22 cellular contexts compared by ENCODE assay signal in genomic region chr4:41787931-41788330, GRCh38. TPM values are rescaled to one million over a fixed set of nuclear protein-coding genes. Genes with fewer than 3 reads are reported as not detected.
DNase-seq lines count a peak whose midpoint lies in the region; ATAC-seq lines count a peak whose summit lies in the region.
"Had no signal": no experiment of that assay in that cellular context is flagged by ENCODE, and none has a peak within 500 bp of the region (broad histone marks: within the 10 kb centered on the region; RNA-seq: fewer than 3 reads in every experiment).

No MANE protein-coding gene starts in this region.

- no peak overlapping the region for H3K4me3 Mint-ChIP-seq in stimulated activated memory B cell treated with anti-CD40 and anti-IgM and Interleukin-4, amounts not matched to agents 10 μg/mL and 1 μg/mL and 100 μg/mL, for 72 hours
- H3K4me3 Mint-ChIP-seq: CD4-positive, alpha-beta memory T cell; HFFc6 had no signal

- H3K4me1 Mint-ChIP-seq in stimulated activated memory B cell treated with anti-CD40 and anti-IgM and Interleukin-4, amounts not matched to agents 10 μg/mL and 1 μg/mL and 100 μg/mL, for 72 hours, result peaks cover 6% of the 10 kb centered on the region
- H3K4me1 Mint-ChIP-seq: CD4-positive, alpha-beta memory T cell had no signal

- no peak overlapping the region for H3K14ac ChIP-seq in mesenchymal stem cell (ENCODE audit: low read length in 2 of 2)

- no peak overlapping the region for H2BK5ac ChIP-seq in mesenchymal stem cell (ENCODE audit: low read depth, low read length, poor library complexity, severe bottlenecking)

- no peak overlapping the region for H4K8ac ChIP-seq in mesenchymal stem cell (ENCODE audit: low read length)

- no peak overlapping the region for H3K9ac ChIP-seq in mesenchymal stem cell (ENCODE audit: low read length)

- H2BK120ac ChIP-seq in mesenchymal stem cell (ENCODE audit: low read depth, low read length), result no peak overlapping the region

- H3K36me3 ChIP-seq in mesenchymal stem cell (ENCODE audit: control insufficient read depth in 1 of 2, insufficient read depth in 2 of 2, low read depth in 1 of 2, low read length in 2 of 2), result no peaks in the 10 kb centered on the region

- H3K36me3 Mint-ChIP-seq in stimulated activated memory B cell treated with anti-CD40 and anti-IgM and Interleukin-4, amounts not matched to agents 10 μg/mL and 1 μg/mL and 100 μg/mL, for 72 hours, result no peaks in the 10 kb centered on the region
- H3K36me3 Mint-ChIP-seq: CD4-positive, alpha-beta memory T cell had no signal

- no peak overlapping the region for H3K4me3 ChIP-seq in mesenchymal stem cell (ENCODE audit: insufficient read depth in 1 of 2, low read depth in 1 of 2, low read length in 2 of 2)
- H3K4me3 ChIP-seq: A549, K562 had no signal

- no peak overlapping the region for H2AK5ac ChIP-seq in mesenchymal stem cell (ENCODE audit: low read length, severe bottlenecking)

- H3K4me1 ChIP-seq in mesenchymal stem cell (ENCODE audit: control insufficient read depth, insufficient read depth, low read depth, low read length), result no peaks in the 10 kb centered on the region
- H3K4me1 ChIP-seq: A549 had no signal

- no peak overlapping the region for H3K4ac ChIP-seq in mesenchymal stem cell (ENCODE audit: low read depth in 1 of 2, low read length in 2 of 2)

- no peak overlapping the region for H2AFZ ChIP-seq in mesenchymal stem cell (ENCODE audit: low read depth, low read length)

- no peak overlapping the region for H3K23ac ChIP-seq in mesenchymal stem cell (ENCODE audit: low read length in 2 of 2)

- H3K9me3 Mint-ChIP-seq in stimulated activated memory B cell treated with anti-CD40 and anti-IgM and Interleukin-4, amounts not matched to agents 10 μg/mL and 1 μg/mL and 100 μg/mL, for 72 hours, result no peaks in the 10 kb centered on the region
- H3K9me3 Mint-ChIP-seq: HFFc6 had no signal

- peak overlapping the region in 1 of 2 experiments; percentile 21 for H3K18ac ChIP-seq in mesenchymal stem cell (ENCODE audit: low read depth in 1 of 2, low read length in 2 of 2)

- no peaks in the 10 kb centered on the region for H3K79me1 ChIP-seq in mesenchymal stem cell (replicated peaks; ENCODE audit: low read length, poor library complexity, severe bottlenecking)

- WGBS in mesenchymal stem cell, result 89% methylated on average over 5 of the region's 8 CpGs

- no peak overlapping the region for H3K4me2 ChIP-seq in mesenchymal stem cell (ENCODE audit: low read length, poor library complexity, severe bottlenecking)
- H3K4me2 ChIP-seq: A549 had no signal

- DNase-seq in HT1080 (ENCODE audit: low read depth) (peak; percentile 82), ecto neural progenitor cell (ENCODE audit: low spot score) (peak; percentile 58), mesenchymal stem cell (no peak), cerebellar cortex (ENCODE audit: low spot score) (no peak), dedifferentiated amniotic fluid mesenchymal stem cell (ENCODE audit: extremely low spot score) (no peak)
- DNase-seq: AML-193; CD4-positive, alpha-beta memory T cell; DMS153; DND-41; EL; GOT3; H7; HFFc6; IMR-90 had no signal

- no peak overlapping the region for H3K27ac Mint-ChIP-seq in stimulated activated memory B cell treated with anti-CD40 and anti-IgM and Interleukin-4, amounts not matched to agents 10 μg/mL and 1 μg/mL and 100 μg/mL, for 72 hours
- H3K27ac Mint-ChIP-seq: CD4-positive, alpha-beta memory T cell; HFFc6 had no signal

- H3K27me3 Mint-ChIP-seq in stimulated activated memory B cell treated with anti-CD40 and anti-IgM and Interleukin-4, amounts not matched to agents 10 μg/mL and 1 μg/mL and 100 μg/mL, for 72 hours, result no peaks in the 10 kb centered on the region

- no peak overlapping the region for H2BK12ac ChIP-seq in mesenchymal stem cell (ENCODE audit: low read length in 2 of 2)

- no peak overlapping the region for H3K27ac ChIP-seq in mesenchymal stem cell (ENCODE audit: low read length, poor library complexity, severe bottlenecking)
- H3K27ac ChIP-seq: A549, C4-2B, HL-60 had no signal

- H2BK15ac ChIP-seq in mesenchymal stem cell (ENCODE audit: low read depth, poor library complexity, severe bottlenecking), result no peak overlapping the region

- peak; percentile 31 for ATAC-seq in stimulated activated memory B cell treated with anti-CD40 and anti-IgM and Interleukin-4, amounts not matched to agents 10 μg/mL and 1 μg/mL and 100 μg/mL, for 72 hours
- no peak for ATAC-seq in GM19351 (IDR thresholded peaks at IDR 0.05; ENCODE audit: unreplicated experiment)
- ATAC-seq: A549, HCT116, K562 had no signal

- H3K27me3 ChIP-seq in mesenchymal stem cell (ENCODE audit: control insufficient read depth in 1 of 2, insufficient read depth in 1 of 2, low read length in 2 of 2), result peaks cover 10 to 27% of the 10 kb centered on the region in 2 experiments

- peak overlapping the region; percentile 15 for H4K91ac ChIP-seq in mesenchymal stem cell (ENCODE audit: low read length)

- H3K9me3 ChIP-seq in mesenchymal stem cell (ENCODE audit: control insufficient read depth, low read length), result no peaks in the 10 kb centered on the region
- H3K9me3 ChIP-seq: A549 had no signal

RNA-seq across cellular contexts. Expression of gene PHOX2B, which starts 39.4 kb away (rescaled TPM):
- not detected in 2 replicates for total RNA-seq in HT1080 (2014; rRNA removed; shearing (Covaris generic))
- not detected in 2 replicates for polyA plus RNA-seq in HT1080 (2015; cell fraction: cytosol; rRNA removed)
- polyA plus RNA-seq in HT1080 (2015; cell fraction: nucleus; rRNA removed), result 0.03 TPM in 1 of 2 replicates, not detected in the other
- polyA plus RNA-seq in mesenchymal stem cell (2013, experiment 1 of 2), result not detected
- not detected for polyA plus RNA-seq in mesenchymal stem cell (2013, experiment 2 of 2)
- total RNA-seq: CD4-positive, alpha-beta memory T cell; H7; HFFc6; IMR-90; K562 had no signal
- polyA plus RNA-seq: A549; BJ; CD4-positive, alpha-beta memory T cell; IMR-90; K562 had no signal

Comparison
In these comparisons a context has a peak if more than half of its experiments do, and no peak if none do; other contexts are left out.
1. DNase-seq: peak in HT1080 (single experiment) and ecto neural progenitor cell (single experiment); none in mesenchymal stem cell (single experiment), cerebellar cortex (single experiment) and dedifferentiated amniotic fluid mesenchymal stem cell (single experiment).